ENCODE assay signal across 1 cellular context in genomic region chr2:55048925-55049793, GRCh38.
TF ChIP-seq lines count a peak whose summit lies in the region.

No MANE protein-coding gene starts in this region.

TF ChIP-seq in K562, 482 proteins besides CTCF, POLR2A, EP300 and RAD21 (continued from another document and continues in another):
- TF ChIP-seq ZBTB43 (CRISPR knock-in tag; IDR thresholded peaks at IDR 0.05) (no peak), ZMIZ1 (IDR thresholded peaks at IDR 0.05; ENCODE audit: low read depth in 2 of 2, low read length in 2 of 2) (0 out of 4 replicates have a peak, but pooled peaks of 1 of the 2 experiments have one; percentile 37), NR4A1 (CRISPR knock-in tag; IDR thresholded peaks at IDR 0.05) (0 out of 2 replicates have a peak, but pooled peaks have one; percentile 17), NR4A1 (tag; IDR thresholded peaks at IDR 0.05) (no peak), ZNF212 (CRISPR knock-in tag; IDR thresholded peaks at IDR 0.05) (no peak), IRF9 (tag; IDR thresholded peaks at IDR 0.05) (no peak), FOXJ2 (tag; IDR thresholded peaks at IDR 0.05) (no peak), CHD2 (IDR thresholded peaks at IDR 0.05; ENCODE audit: low read depth, low read length) (peak; percentile 51; the same call in 1 of the 2 replicates), ZBTB1 (CRISPR knock-in tag; IDR thresholded peaks at IDR 0.05; ENCODE audit: borderline replicate concordance, low read depth) (no peak; the same call in 1 of the 2 replicates), RBM17 (IDR thresholded peaks at IDR 0.05; ENCODE audit: borderline replicate concordance, low read depth, low read length) (no peak), GTF2E2 (tag; IDR thresholded peaks at IDR 0.05) (no peak), ZBTB9 (CRISPR knock-in tag; IDR thresholded peaks at IDR 0.05) (peak; percentile 60; the same call in 1 of the 2 replicates), SIX5 (IDR thresholded peaks at IDR 0.05; ENCODE audit: borderline replicate concordance in 1 of 2, insufficient read depth in 1 of 2, low read depth in 1 of 2, low read length in 2 of 2) (no peak), ZNF668 (CRISPR knock-in tag; IDR thresholded peaks at IDR 0.05) (no peak), ZBTB7A (IDR thresholded peaks at IDR 0.05; ENCODE audit: borderline replicate concordance, control insufficient read depth, low read depth, low read length) (peak; percentile 82), POLR3G (IDR thresholded peaks at IDR 0.05; ENCODE audit: extremely low read depth, insufficient read length, insufficient replicate concordance) (no peak), XRCC5 (IDR thresholded peaks at IDR 0.05; ENCODE audit: low read depth, low read length) (no peak; the same call in 1 of the 2 replicates), ZNF239 (CRISPR knock-in tag; IDR thresholded peaks at IDR 0.05) (peak; percentile 79), ATF3 (IDR thresholded peaks at IDR 0.05) (no peak), ATF3 (CRISPR knock-in tag; conservative IDR thresholded peaks at IDR 0.05) (peak; percentile 59; the same call in 1 of the 2 replicates), ATF6 (CRISPR knock-in tag; IDR thresholded peaks at IDR 0.05) (peak; percentile 86; the same call in 1 of the 2 replicates), PML (IDR thresholded peaks at IDR 0.05; ENCODE audit: low read length) (no peak; the same call in 1 of the 2 replicates), ZNF512 (tag; IDR thresholded peaks at IDR 0.05) (no peak), HCFC1 (IDR thresholded peaks at IDR 0.05; ENCODE audit: low read depth, low read length) (0 out of 2 replicates have a peak, but pooled peaks have one; percentile 37), ZBTB26 (CRISPR knock-in tag; IDR thresholded peaks at IDR 0.05) (no peak), GTF2B (IDR thresholded peaks at IDR 0.05; ENCODE audit: extremely low read depth, insufficient read length) (no peak), NFIX (CRISPR knock-in tag; IDR thresholded peaks at IDR 0.05; ENCODE audit: low read depth) (no peak), ZFX (CRISPR knock-in tag; IDR thresholded peaks at IDR 0.05) (peak; percentile 69; the same call in 1 of the 2 replicates), CHD1 (IDR thresholded peaks at IDR 0.05; ENCODE audit: low read length) (no peak), ZNF280B (CRISPR knock-in tag; IDR thresholded peaks at IDR 0.05) (no peak), GTF2F1 (IDR thresholded peaks at IDR 0.05; ENCODE audit: low read depth, low read length) (no peak), ZFP91 (CRISPR knock-in tag; IDR thresholded peaks at IDR 0.05) (no peak), ARID3B (CRISPR knock-in tag; IDR thresholded peaks at IDR 0.05; ENCODE audit: borderline replicate concordance) (no peak), SNRNP70 (optimal IDR thresholded peaks at IDR 0.05; ENCODE audit: low read depth, low read length) (no peak), RBFOX2 (IDR thresholded peaks at IDR 0.05; ENCODE audit: low read depth, low read length) (peak; percentile 82), CBX1 (IDR thresholded peaks at IDR 0.05; ENCODE audit: low read depth) (peak; percentile 90), POLR2B (IDR thresholded peaks at IDR 0.05; ENCODE audit: low read depth, partially characterized antibody) (peak; percentile 50), ZZZ3 (IDR thresholded peaks at IDR 0.05) (no peak), MEF2A (IDR thresholded peaks at IDR 0.05; ENCODE audit: control insufficient read depth, low read depth, low read length) (peak; percentile 41), HNRNPL (IDR thresholded peaks at IDR 0.05; ENCODE audit: low read depth, low read length) (no peak), SIN3B (IDR thresholded peaks at IDR 0.05; ENCODE audit: low read depth) (no peak), POLR2G (IDR thresholded peaks at IDR 0.05; ENCODE audit: low read depth, low read length) (peak; percentile 86), FOXM1 (IDR thresholded peaks at IDR 0.05; ENCODE audit: low read depth) (no peak), FOXM1 (CRISPR knock-in tag; IDR thresholded peaks at IDR 0.05; ENCODE audit: low read depth) (peak; percentile 73; the same call in 1 of the 2 replicates), KDM4B (IDR thresholded peaks at IDR 0.05; ENCODE audit: borderline replicate concordance in 2 of 2, low read depth in 1 of 2) (no peak)
